Comparison of ENCODE assay signal across 11 cellular contexts in the genomic region with DNA sequence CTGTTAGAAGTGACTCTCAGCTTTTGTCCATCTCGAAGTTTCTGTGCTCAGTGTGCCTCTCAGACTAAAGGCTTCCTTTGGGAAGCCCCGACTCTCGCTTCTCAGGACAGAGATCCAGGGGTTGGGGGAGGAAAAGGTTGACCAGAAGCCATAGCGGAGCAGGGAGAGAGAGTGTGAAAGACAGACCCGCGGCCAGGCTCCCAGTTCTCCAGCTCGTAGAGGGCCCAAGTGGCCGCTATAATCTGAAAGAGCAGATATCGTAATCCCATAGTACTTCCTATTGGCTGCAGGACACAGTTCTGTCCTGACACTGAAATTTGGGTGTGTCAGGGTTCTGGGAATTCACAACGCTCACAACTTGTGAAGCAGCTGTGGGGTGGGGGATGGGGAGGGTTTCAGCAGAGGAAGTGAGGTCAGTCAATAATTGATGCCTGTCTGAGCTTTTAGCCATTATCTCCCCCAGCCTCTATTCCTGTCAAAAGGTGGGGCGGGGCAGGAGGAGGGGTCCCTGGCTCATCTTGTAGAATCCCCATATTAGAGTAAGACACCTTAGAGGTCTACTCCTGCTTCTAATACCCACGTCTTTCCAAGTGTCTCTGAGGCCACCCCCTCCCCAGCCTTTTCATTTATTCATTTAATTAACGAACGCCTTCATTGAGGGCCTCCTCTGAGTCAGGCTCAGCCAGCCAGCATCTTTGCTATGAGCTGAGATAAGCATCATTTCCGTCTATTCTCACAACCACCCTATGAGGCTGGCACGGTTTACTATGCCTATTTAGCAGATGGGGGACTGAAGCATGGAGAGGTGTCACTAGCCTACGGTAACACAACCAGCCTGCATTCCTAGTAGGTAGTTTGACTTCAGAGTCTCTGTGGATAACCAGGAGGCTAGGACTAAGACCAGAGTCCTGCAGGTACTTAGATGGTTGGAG. TPM values are rescaled to one million over a fixed set of nuclear protein-coding genes. Genes with fewer than 3 reads are reported as not detected.
A peak's percentile ranks its signal among the peaks of the same experiment; 100 is the strongest.
DNase-seq lines count a peak whose midpoint lies in the region; ATAC-seq and TF ChIP-seq lines count a peak whose summit lies in the region.
"Had no signal": no experiment of that assay in that cellular context is flagged by ENCODE, and none has a peak within 500 bp of the region (broad histone marks: within the 10 kb centered on the region; RNA-seq: fewer than 3 reads in every experiment).

No MANE protein-coding gene starts in this region.

- H3K36me3 ChIP-seq in WERI-Rb-1: no peaks in the 10 kb centered on the region
- H3K36me3 ChIP-seq in heart left ventricle: no peaks in the 10 kb centered on the region

- H3K27me3 ChIP-seq in WERI-Rb-1 (ENCODE audit: insufficient read depth, low read depth, severe bottlenecking) (no peaks in the 10 kb centered on the region), heart left ventricle (peaks cover 0 to 22% (median 5%) of the 10 kb centered on the region in 9 donors)

- H3K4me3 ChIP-seq in WERI-Rb-1 (ENCODE audit: low read depth, low read length) (no peak overlapping the region), heart left ventricle (peak overlapping the region in 10 of 12 donors; percentile 61 to 90 (median 71))

- H3K27ac ChIP-seq in WERI-Rb-1: peak overlapping the region; percentile 37
- H3K27ac ChIP-seq in heart left ventricle: peak overlapping the region; percentile 87 to 98 (median 94)

- intact Hi-C loops in heart left ventricle (cut with DNase I): loop anchor here in 2 of 10 donors (5.0 to 10.0 kb wide), 2 partner anchors 117 to 179 kb away; no protein-coding TSS in a partner anchor

- TF ChIP-seq CTCF in WERI-Rb-1 (IDR thresholded peaks at IDR 0.05; ENCODE audit: low read depth, low read length): no peak
- no peak for TF ChIP-seq CTCF in heart left ventricle (IDR thresholded peaks at IDR 0.05)

- H3K9me3 ChIP-seq in WERI-Rb-1 (ENCODE audit: severe bottlenecking) (no peaks in the 10 kb centered on the region), heart left ventricle (peaks cover 0 to 3% (median 0%) of the 10 kb centered on the region in 12 donors)

- WGBS in heart left ventricle, 4 donors: 33 to 44% (median 40%) methylated on average over 17 of the region's 17 CpGs

- TF ChIP-seq POLR2A in heart left ventricle (IDR thresholded peaks at IDR 0.05): peak in 1 of 2 donors; percentile 51

- peak; percentile 69 to 85 (median 82) for ATAC-seq in heart left ventricle
- ATAC-seq in stimulated activated naive CD8-positive, alpha-beta T cell treated with anti-CD3 and anti-CD28 coated beads, Interleukin-15, Interleukin-2, amounts not matched to agents 100 U/mL and 50 U/mL, for 24 hours: no peak

- peaks cover 3 to 63% (median 52%) of the 10 kb centered on the region in 12 donors for H3K4me1 ChIP-seq in heart left ventricle

- DNase-seq in D341Med (ENCODE audit: low spot score): peak; percentile 13
- no peak for DNase-seq in WERI-Rb-1
- peak; percentile 81 to 94 (median 85) for DNase-seq in heart left ventricle
- DNase-seq in retina: peak; percentile 50
- DNase-seq in stimulated activated naive CD8-positive, alpha-beta T cell treated with anti-CD3 and anti-CD28 coated beads, Interleukin-15, Interleukin-2, amounts not matched to agents 100 U/mL and 50 U/mL, for 24 hours: no peak
- no peak for DNase-seq in COLO829 (ENCODE audit: low spot score)
- DNase-seq in GDM1 (lab: John Stamatoyannopoulos, UW): no peak
- DNase-seq in kidney tubule cell (ENCODE audit: low spot score): no peak
- DNase-seq: DMS79 treated with DMSO at 0.1 percent for 48 hours, NCI-H2081, T1000 had no signal

RNA-seq across cellular contexts. Expression of a gene that starts 1.5 kb away (rescaled TPM):
- total RNA-seq in heart left ventricle: 100 to 1,000 TPM in 1 of 9 donors, 10 to 100 TPM in 8; 23.5 to 116 (median 33.4) TPM
- polyA plus RNA-seq in heart left ventricle: 10 to 100 TPM; 20.5 to 35.1 TPM

RNA-seq across cellular contexts. Expression of a gene that starts 17.9 kb away (rescaled TPM):
- not detected for total RNA-seq in heart left ventricle
- polyA plus RNA-seq in heart left ventricle: not detected

RNA-seq across cellular contexts. Expression of a gene that starts 45.7 kb away (rescaled TPM):
- total RNA-seq in heart left ventricle: 10 to 100 TPM in 7 of 9 donors, 1 to 10 TPM in 2; 7.4 to 19.8 (median 11.6) TPM
- polyA plus RNA-seq in heart left ventricle: 10 to 100 TPM in 1 of 2 donors, 1 to 10 TPM in 1; 7.7 to 13.3 TPM

RNA-seq across cellular contexts. Expression of a gene that starts 57.3 kb away (rescaled TPM):
- under 1 TPM; 0.13 to 0.93 (median 0.35) TPM for total RNA-seq in heart left ventricle
- under 1 TPM; 0.17 to 0.23 TPM for polyA plus RNA-seq in heart left ventricle

Comparison
In these comparisons a context has a peak if more than half of its experiments do, and no peak if none do; other contexts are left out.
1. DNase-seq: peak in D341Med (single experiment), heart left ventricle (5 of 5) and retina (single experiment); none in WERI-Rb-1 (single experiment), stimulated activated naive CD8-positive, alpha-beta T cell treated with anti-CD3 and anti-CD28 coated beads, Interleukin-15, Interleukin-2, amounts not matched to agents 100 U/mL and 50 U/mL, for 24 hours (single experiment), COLO829 (single experiment), GDM1 (single experiment) and kidney tubule cell (single experiment).